Comparison of ENCODE assay signal across 22 cellular contexts in the genomic region with DNA sequence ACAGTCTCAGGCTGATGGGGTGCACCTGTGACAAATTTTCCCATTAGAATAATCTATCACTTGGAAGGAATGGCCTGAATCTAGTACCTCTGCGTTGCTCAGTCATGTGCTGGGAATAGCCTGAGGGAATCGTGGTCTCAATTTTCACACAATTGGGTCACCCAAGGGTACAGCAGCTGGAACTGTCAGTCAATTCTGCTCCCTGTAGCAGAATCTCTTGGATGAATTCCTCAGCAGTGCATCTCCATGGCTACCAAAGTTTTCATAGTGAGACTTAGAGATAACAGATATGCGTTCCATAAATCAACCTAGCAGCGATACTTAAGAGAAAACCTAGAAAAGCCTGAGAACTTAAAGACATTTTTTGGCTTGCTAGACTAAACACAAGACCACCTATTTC.
A peak's percentile ranks its signal among the peaks of the same experiment; 100 is the strongest.
DNase-seq lines count a peak whose midpoint lies in the region; ATAC-seq and TF ChIP-seq lines count a peak whose summit lies in the region.
"Had no signal": no experiment of that assay in that cellular context is flagged by ENCODE, and none has a peak within 500 bp of the region (broad histone marks: within the 10 kb centered on the region; RNA-seq: fewer than 3 reads in every experiment).

No MANE protein-coding gene starts in this region.

- peaks cover 3% of the 10 kb centered on the region for H3F3A ChIP-seq in neural cell (ENCODE audit: insufficient read depth, low read length, poor library complexity, severe bottlenecking)

- ATAC-seq in HG02884 (IDR thresholded peaks at IDR 0.05; ENCODE audit: unreplicated experiment) = no peak
- ATAC-seq: K562 had no signal

- no peak overlapping the region for H2AFZ ChIP-seq in neural cell (ENCODE audit: low read depth, low read length)

- H3K4me2 ChIP-seq in neural cell (ENCODE audit: low read length) = peak overlapping the region; percentile 27

- no peaks in the 10 kb centered on the region for H3K9me3 ChIP-seq in HEK293 (ENCODE audit: control insufficient read depth, insufficient read depth, low read depth, low read length)
- H3K9me3 ChIP-seq in neural cell (ENCODE audit: low read length) = no peaks in the 10 kb centered on the region
- H3K9me3 ChIP-seq: BE2C had no signal

- POLR2A ChIA-PET in HEK293 (lab: Yijun Ruan, JAX) = no interaction called here

- no peaks in the 10 kb centered on the region for H3K79me2 ChIP-seq in neural cell (replicated peaks; ENCODE audit: insufficient read depth, low read length)

- H3K27ac ChIP-seq in HEK293 (ENCODE audit: extremely low read depth, low read depth, low read length) (no peak overlapping the region), neural cell (ENCODE audit: low read length) (peak overlapping the region; percentile 63)

- H4K20me1 ChIP-seq in neural cell (ENCODE audit: insufficient read depth) = no peaks in the 10 kb centered on the region

- TF ChIP-seq RAD21 in neural cell (conservative IDR thresholded peaks at IDR 0.05) = no peak

- H3K4me1 ChIP-seq in HEK293 (ENCODE audit: control insufficient read depth, insufficient read depth, low read length) = no peaks in the 10 kb centered on the region
- H3K4me1 ChIP-seq: BE2C, Caco-2 had no signal

- TF ChIP-seq EP300 in neural cell (conservative IDR thresholded peaks at IDR 0.05; ENCODE audit: poor library complexity, severe bottlenecking) = peak; percentile 71

- DNase-seq in NCI-H226 = peak; percentile 70
- DNase-seq in choroid plexus epithelial cell (ENCODE audit: low read depth) = peak; percentile 30
- DNase-seq in OCI-M2 (lab: John Stamatoyannopoulos, UW; ENCODE audit: unreplicated experiment) = no peak
- no peak for DNase-seq in activated CD4-positive, alpha-beta T cell treated with anti-CD3 and anti-CD28 coated beads for 4 hours
- DNase-seq in C1 segment of cervical spinal cord (lab: John Stamatoyannopoulos, UW) = no peak
- DNase-seq: BE2C; Caco-2; CD4-positive, alpha-beta T cell; GDM1; HFFc6; MV-4-11; NCI-H1417 treated with DMSO at 0.1 percent for 48 hours; NCI-H2029; NCI-H510A; NCI-H774; OCI-M1; RPMI8226; SIG-M5 had no signal

- no peak for TF ChIP-seq CTCF in HEK293 (tag by site-specific recombination; IDR thresholded peaks at IDR 0.05)
- TF ChIP-seq CTCF in choroid plexus epithelial cell (conservative IDR thresholded peaks at IDR 0.05; ENCODE audit: low read depth, low read length) = no peak
- no peak for TF ChIP-seq CTCF in neural cell (IDR thresholded peaks at IDR 0.05; ENCODE audit: poor library complexity, severe bottlenecking)

- H3K36me3 ChIP-seq in HEK293 (ENCODE audit: control insufficient read depth in 2 of 2, insufficient read depth in 1 of 2, low read length in 2 of 2) = no peaks in the 10 kb centered on the region
- no peaks in the 10 kb centered on the region for H3K36me3 ChIP-seq in neural cell (ENCODE audit: insufficient read depth, low read length)
- H3K36me3 ChIP-seq: BE2C had no signal

- no peaks in the 10 kb centered on the region for H3K9me2 ChIP-seq in neural cell (ENCODE audit: insufficient read depth, low read length)

- H3K4me3 ChIP-seq in HEK293 (ENCODE audit: low read depth, low read length) = no peak overlapping the region
- no peak overlapping the region for H3K4me3 ChIP-seq in choroid plexus epithelial cell (ENCODE audit: low read depth, low read length)
- peak overlapping the region; percentile 19 for H3K4me3 ChIP-seq in neural cell (ENCODE audit: low read length)
- H3K4me3 ChIP-seq: K562 had no signal

- CTCF ChIA-PET in HEK293 (lab: Yijun Ruan, JAX) = no interaction called here

- no peak overlapping the region for H3K9ac ChIP-seq in neural cell (ENCODE audit: low read length)

- H3K27me3 ChIP-seq in neural cell (ENCODE audit: insufficient read depth, low read depth, low read length) = no peaks in the 10 kb centered on the region
- H3K27me3 ChIP-seq: BE2C had no signal

TF ChIP-seq in HEK293, 187 proteins besides CTCF, POLR2A, EP300 and RAD21:
- peak; percentile 45; the same call in 1 of the 2 replicates for TF ChIP-seq TRIM28 (IDR thresholded peaks at IDR 0.05; ENCODE audit: borderline replicate concordance, low read length)
- TF ChIP-seq, protein P1, sequence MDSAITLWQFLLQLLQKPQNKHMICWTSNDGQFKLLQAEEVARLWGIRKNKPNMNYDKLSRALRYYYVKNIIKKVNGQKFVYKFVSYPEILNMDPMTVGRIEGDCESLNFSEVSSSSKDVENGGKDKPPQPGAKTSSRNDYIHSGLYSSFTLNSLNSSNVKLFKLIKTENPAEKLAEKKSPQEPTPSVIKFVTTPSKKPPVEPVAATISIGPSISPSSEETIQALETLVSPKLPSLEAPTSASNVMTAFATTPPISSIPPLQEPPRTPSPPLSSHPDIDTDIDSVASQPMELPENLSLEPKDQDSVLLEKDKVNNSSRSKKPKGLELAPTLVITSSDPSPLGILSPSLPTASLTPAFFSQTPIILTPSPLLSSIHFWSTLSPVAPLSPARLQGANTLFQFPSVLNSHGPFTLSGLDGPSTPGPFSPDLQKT (IDR thresholded peaks at IDR 0.05; ENCODE audit: borderline replicate concordance, low read depth, low read length) = no peak

TF ChIP-seq in neural cell, 6 proteins besides CTCF, POLR2A, EP300 and RAD21:
- no peak for TF ChIP-seq SMC3 (conservative IDR thresholded peaks at IDR 0.05; ENCODE audit: poor library complexity)
- TF ChIP-seq TAF1 (IDR thresholded peaks at IDR 0.05; ENCODE audit: low read depth) = no peak
- TF ChIP-seq REST (IDR thresholded peaks at IDR 0.05; ENCODE audit: borderline replicate concordance) = peak; percentile 26
- TF ChIP-seq EZH2 (IDR thresholded peaks at IDR 0.05; ENCODE audit: borderline replicate concordance, insufficient read depth, low read length, poor library complexity, severe bottlenecking) = no peak
- TF ChIP-seq POLR2AphosphoS5 (IDR thresholded peaks at IDR 0.05) = peak; percentile 79
- TF ChIP-seq MXI1 (conservative IDR thresholded peaks at IDR 0.05; ENCODE audit: poor library complexity, severe bottlenecking) = no peak
TF ChIP-seq in neural cell: peak in this region for 2.

Comparison
In these comparisons a context has a peak if more than half of its experiments do, and no peak if none do; other contexts are left out.
1. DNase-seq: peak in NCI-H226 (single experiment) and choroid plexus epithelial cell (single experiment); none in OCI-M2 (single experiment), activated CD4-positive, alpha-beta T cell treated with anti-CD3 and anti-CD28 coated beads for 4 hours (0 of 2) and C1 segment of cervical spinal cord (0 of 14).